Comparison of ENCODE assay signal across 10 cellular contexts in genomic region chr3:32973982-32974381, GRCh38. TPM values are rescaled to one million over a fixed set of nuclear protein-coding genes. Genes with fewer than 3 reads are reported as not detected.
DNase-seq lines count a peak whose midpoint lies in the region; ATAC-seq lines count a peak whose summit lies in the region.
"Had no signal": no experiment of that assay in that cellular context is flagged by ENCODE, and none has a peak within 500 bp of the region (broad histone marks: within the 10 kb centered on the region; RNA-seq: fewer than 3 reads in every experiment).

No MANE protein-coding gene starts in this region.

- intact Hi-C loops in head of caudate nucleus (cut with DNase I), result no loop called here
- intact Hi-C loops in left colon (cut with DNase I, micrococcal nuclease), result no loop called here

- H3K4me2 ChIP-seq in mesenchymal stem cell (ENCODE audit: low read length, poor library complexity, severe bottlenecking), result no peak overlapping the region

- no peak overlapping the region for H4K91ac ChIP-seq in mesenchymal stem cell (ENCODE audit: low read length)

- H2BK5ac ChIP-seq in mesenchymal stem cell (ENCODE audit: low read depth, low read length, poor library complexity, severe bottlenecking), result no peak overlapping the region

- H2AK5ac ChIP-seq in mesenchymal stem cell (ENCODE audit: low read length, severe bottlenecking), result no peak overlapping the region

- no peak overlapping the region for H3K4ac ChIP-seq in mesenchymal stem cell (ENCODE audit: low read depth in 1 of 2, low read length in 2 of 2)

- H3K79me1 ChIP-seq in mesenchymal stem cell (replicated peaks; ENCODE audit: low read length, poor library complexity, severe bottlenecking), result no peaks in the 10 kb centered on the region

- no peak overlapping the region for H3K23ac ChIP-seq in mesenchymal stem cell (ENCODE audit: low read length in 2 of 2)

- H2BK12ac ChIP-seq in mesenchymal stem cell (ENCODE audit: low read length in 2 of 2), result no peak overlapping the region

- H2BK15ac ChIP-seq in mesenchymal stem cell (ENCODE audit: low read depth, poor library complexity, severe bottlenecking), result no peak overlapping the region

- no peak overlapping the region for H3K27ac ChIP-seq in mesenchymal stem cell (ENCODE audit: low read length, poor library complexity, severe bottlenecking)

- WGBS in mesenchymal stem cell, result 58% methylated on average over 1 of the region's 1 CpG

- no peak overlapping the region for H3K18ac ChIP-seq in mesenchymal stem cell (ENCODE audit: low read depth in 1 of 2, low read length in 2 of 2)

- peaks cover 5% of the 10 kb centered on the region for H3K4me1 ChIP-seq in mesenchymal stem cell (ENCODE audit: control insufficient read depth, insufficient read depth, low read depth, low read length)

- peak; percentile 95 for DNase-seq in Jurkat, Clone E6-1 (ENCODE audit: low read depth, low spot score)
- peak; percentile 76 for DNase-seq in mesenchymal stem cell
- DNase-seq in superior temporal gyrus (ENCODE audit: extremely low spot score), result no peak
- no peak for DNase-seq in head of caudate nucleus
- no peak for DNase-seq in left colon
- DNase-seq in stimulated activated CD4-positive, alpha-beta T cell treated with anti-CD3 and anti-CD28 coated beads, Interleukin-2, amount 100 ng/mL, for 48 hours, result no peak
- DNase-seq: NCI-H1930 had no signal

- H2BK120ac ChIP-seq in mesenchymal stem cell (ENCODE audit: low read depth, low read length), result no peak overlapping the region

- H3K36me3 ChIP-seq in mesenchymal stem cell (ENCODE audit: control insufficient read depth in 1 of 2, insufficient read depth in 2 of 2, low read depth in 1 of 2, low read length in 2 of 2), result no peaks in the 10 kb centered on the region

- H2AFZ ChIP-seq in mesenchymal stem cell (ENCODE audit: low read depth, low read length), result no peak overlapping the region

- no peak overlapping the region; the same call in 1 of the 2 replicates for H3K4me3 ChIP-seq in Jurkat, Clone E6-1 (ENCODE audit: low read length)
- H3K4me3 ChIP-seq in mesenchymal stem cell (ENCODE audit: insufficient read depth in 1 of 2, low read depth in 1 of 2, low read length in 2 of 2), result no peak overlapping the region

- H3K14ac ChIP-seq in mesenchymal stem cell (ENCODE audit: low read length in 2 of 2), result no peak overlapping the region

- no peak overlapping the region for H3K9ac ChIP-seq in mesenchymal stem cell (ENCODE audit: low read length)

- no peaks in the 10 kb centered on the region for H3K9me3 ChIP-seq in mesenchymal stem cell (ENCODE audit: control insufficient read depth, low read length)

- peaks cover 0 to 7% of the 10 kb centered on the region in 2 experiments for H3K27me3 ChIP-seq in mesenchymal stem cell (ENCODE audit: control insufficient read depth in 1 of 2, insufficient read depth in 1 of 2, low read length in 2 of 2)

- peak; percentile 67 for ATAC-seq in GM18517 (IDR thresholded peaks at IDR 0.05; ENCODE audit: unreplicated experiment)
- ATAC-seq in GM21723 (IDR thresholded peaks at IDR 0.05; ENCODE audit: unreplicated experiment), result peak; percentile 95
- ATAC-seq in left colon, result no peak
- ATAC-seq: WTC11 had no signal

- H4K8ac ChIP-seq in mesenchymal stem cell (ENCODE audit: low read length), result no peak overlapping the region

RNA-seq across cellular contexts. Expression of gene CCR4, which starts 22.5 kb away (rescaled TPM):
- 6.3 TPM for polyA plus RNA-seq in Jurkat, Clone E6-1 (2012; ENCODE audit: insufficient read depth, insufficient read length)
- not detected for polyA plus RNA-seq in mesenchymal stem cell (2013, experiment 1 of 2)
- not detected for polyA plus RNA-seq in mesenchymal stem cell (2013, experiment 2 of 2)
- total RNA-seq in left colon, result under 1 TPM; 0.15 to 0.28 TPM

Comparison
In these comparisons a context has a peak if more than half of its experiments do, and no peak if none do; other contexts are left out.
1. DNase-seq: peak in Jurkat, Clone E6-1 (single experiment) and mesenchymal stem cell (single experiment); none in superior temporal gyrus (single experiment), head of caudate nucleus (0 of 42), left colon (0 of 2) and stimulated activated CD4-positive, alpha-beta T cell treated with anti-CD3 and anti-CD28 coated beads, Interleukin-2, amount 100 ng/mL, for 48 hours (0 of 2).